ENCODE assay signal across 13 cellular contexts in genomic region chr6:1607236-1607556, GRCh38. TPM values are rescaled to one million over a fixed set of nuclear protein-coding genes. Genes with fewer than 3 reads are reported as not detected.
A peak's percentile ranks its signal among the peaks of the same experiment; 100 is the strongest.
DNase-seq lines count a peak whose midpoint lies in the region; ATAC-seq, FAIRE-seq and TF ChIP-seq lines count a peak whose summit lies in the region.
"Had no signal": no experiment of that assay in that cellular context is flagged by ENCODE, and none has a peak within 500 bp of the region (broad histone marks: within the 10 kb centered on the region; RNA-seq: fewer than 3 reads in every experiment).

No MANE protein-coding gene starts in this region.

- no peak overlapping the region for H4K91ac ChIP-seq in H9 (ENCODE audit: insufficient read length, low read depth, low read length)

- SMC1A ChIA-PET in GM12878 (lab: Charles Lee; ENCODE audit: uncharacterized antibody, unreplicated experiment), result interaction anchor here (0.6 to 2.1 kb wide), 6 partner anchors 11 to 1085 kb away, joined by 3 to 16 read pairs (median 4); no protein-coding TSS in a partner anchor

- no peak overlapping the region for H4K8ac ChIP-seq in H9 (replicated peaks; ENCODE audit: insufficient read length, low read depth, low read length)

- H3K4ac ChIP-seq in H9 (ENCODE audit: low read depth, low read length), result no peak overlapping the region

- RAD21 ChIA-PET in GM12878 (lab: Charles Lee; ENCODE audit: unreplicated experiment), result interaction anchor here (0.8 to 2.3 kb wide), 7 partner anchors 10 to 1028 kb away, joined by 3 to 8 read pairs (median 4); no protein-coding TSS in a partner anchor

- H3K9me3 ChIP-seq in CD4-positive, CD25-positive, alpha-beta regulatory T cell (ENCODE audit: control insufficient read depth in 2 of 2, low read length in 2 of 2), result no peaks in the 10 kb centered on the region
- H3K9me3 ChIP-seq in H9 (ENCODE audit: control insufficient read depth, low read depth, low read length) (no peaks in the 10 kb centered on the region), GM12878 (replicated peaks; ENCODE audit: control insufficient read depth, insufficient read depth, low read length) (no peaks in the 10 kb centered on the region)
- H3K9me3 ChIP-seq in naive thymus-derived CD4-positive, alpha-beta T cell (ENCODE audit: control insufficient read depth in 2 of 3, low read length in 3 of 3), result no peaks in the 10 kb centered on the region
- H3K9me3 ChIP-seq: spleen had no signal

- TF ChIP-seq POLR2A in GM12878 (IDR thresholded peaks at IDR 0.05; ENCODE audit: low read depth, low read length), result no peak

- H3K27me3 Mint-ChIP-seq in CD4-positive, CD25-positive, alpha-beta regulatory T cell, result peaks cover 68% of the 10 kb centered on the region
- H3K27me3 Mint-ChIP-seq in H9 (ENCODE audit: low read depth), result peaks cover 84% of the 10 kb centered on the region
- peaks cover 59 to 70% (median 63%) of the 10 kb centered on the region in 5 donors for H3K27me3 Mint-ChIP-seq in naive thymus-derived CD4-positive, alpha-beta T cell

- TF ChIP-seq RAD21 in GM12878 (IDR thresholded peaks at IDR 0.05; ENCODE audit: insufficient read depth, low read depth, low read length), result no peak

- H3K36me3 Mint-ChIP-seq in CD4-positive, CD25-positive, alpha-beta regulatory T cell, result no peaks in the 10 kb centered on the region
- no peaks in the 10 kb centered on the region for H3K36me3 Mint-ChIP-seq in H9 (ENCODE audit: insufficient read depth in 1 of 3, low read depth in 3 of 3)
- no peaks in the 10 kb centered on the region for H3K36me3 Mint-ChIP-seq in naive thymus-derived CD4-positive, alpha-beta T cell

- POLR2A ChIA-PET in GM12878 (lab: Charles Lee), result no interaction called here
- POLR2A ChIA-PET in naive thymus-derived CD4-positive, alpha-beta T cell (lab: Charles Lee), result interaction anchor here (0.8 kb wide), 1 partner anchor 45 kb away, joined by 3 read pairs; no protein-coding TSS in a partner anchor

- no peak overlapping the region for H3K14ac ChIP-seq in H9 (ENCODE audit: insufficient read depth, low read length)

- H3K4me3 Mint-ChIP-seq in CD4-positive, CD25-positive, alpha-beta regulatory T cell, result peak overlapping the region; percentile 26 to 96 (median 74)
- H3K4me3 Mint-ChIP-seq in H9, result peak overlapping the region; percentile 36 to 73
- H3K4me3 Mint-ChIP-seq in naive thymus-derived CD4-positive, alpha-beta T cell, result peak overlapping the region; percentile 21 to 78 (median 60)

- peaks cover 0 to 7% (median 0%) of the 10 kb centered on the region in 7 donors for H3K9me3 Mint-ChIP-seq in CD4-positive, CD25-positive, alpha-beta regulatory T cell
- H3K9me3 Mint-ChIP-seq in H9, result peaks cover 0 to 4% of the 10 kb centered on the region in 2 experiments; a peak in 2 of 5 replicates
- peaks cover 0 to 4% (median 0%) of the 10 kb centered on the region in 11 donors for H3K9me3 Mint-ChIP-seq in naive thymus-derived CD4-positive, alpha-beta T cell

- no peak overlapping the region for H3K23ac ChIP-seq in H9 (ENCODE audit: insufficient read length, low read depth, low read length)

- in situ Hi-C loops in GM12878 (cut with MboI), result loop anchor here (5.0 kb wide), 1 partner anchor 585 kb away; no protein-coding TSS in a partner anchor
- in situ Hi-C loops in brain microvascular endothelial cell (cut with HindIII; ENCODE audit: low pct_ligation_motif_present, low sequenced_read_pairs), result loop anchor here (25.0 kb wide), 2 partner anchors 505 to 755 kb away; no protein-coding TSS in a partner anchor

- H3K27me3 ChIP-seq in CD4-positive, CD25-positive, alpha-beta regulatory T cell (ENCODE audit: control insufficient read depth, insufficient read depth, low read length), result peaks cover 26% of the 10 kb centered on the region
- H3K27me3 ChIP-seq in H9 (ENCODE audit: insufficient read depth, low read length) (peaks cover 69% of the 10 kb centered on the region), GM12878 (replicated peaks in 1 of 2; ENCODE audit: control insufficient read depth in 2 of 2, insufficient read depth in 2 of 2, low read length in 1 of 2) (peaks cover 28 to 49% of the 10 kb centered on the region in 2 experiments), brain microvascular endothelial cell (replicated peaks) (peaks cover 49% of the 10 kb centered on the region)
- H3K27me3 ChIP-seq in naive thymus-derived CD4-positive, alpha-beta T cell (ENCODE audit: control insufficient read depth in 2 of 2, insufficient read depth in 2 of 2, low read length in 2 of 2), result peaks cover 10 to 23% of the 10 kb centered on the region in 2 donors

- no peak overlapping the region for H3K27ac ChIP-seq in CD4-positive, CD25-positive, alpha-beta regulatory T cell (ENCODE audit: insufficient read depth, low read length, poor library complexity, severe bottlenecking)
- H3K27ac ChIP-seq in H9 (ENCODE audit: insufficient read length, low read depth, low read length) (no peak overlapping the region), GM12878 (ENCODE audit: control insufficient read depth, insufficient read depth) (no peak overlapping the region), brain microvascular endothelial cell (no peak overlapping the region)
- H3K27ac ChIP-seq in naive thymus-derived CD4-positive, alpha-beta T cell (ENCODE audit: low read depth, low read length), result no peak overlapping the region
- H3K27ac ChIP-seq: spleen had no signal

- H3K4me3 ChIP-seq in CD4-positive, CD25-positive, alpha-beta regulatory T cell (ENCODE audit: low read depth, low read length), result no peak overlapping the region
- H3K4me3 ChIP-seq in GM12878 (peak overlapping the region; percentile 10; the same call in 1 of the 2 replicates), brain microvascular endothelial cell (ENCODE audit: low read depth, low read length) (no peak overlapping the region)
- H3K4me3 ChIP-seq in naive thymus-derived CD4-positive, alpha-beta T cell (ENCODE audit: low read length), result no peak overlapping the region

- no TSS peak for BruUV-seq in GM12878 (replicated peaks; lab: Mats Ljungman, UMichigan)

- H2AFZ ChIP-seq in H9 (ENCODE audit: low read length) (no peak overlapping the region), GM12878 (ENCODE audit: control insufficient read depth, low read depth, low read length) (no peak overlapping the region)

- H3K79me1 ChIP-seq in H9 (ENCODE audit: insufficient read depth, low read depth, low read length, poor library complexity, severe bottlenecking), result no peaks in the 10 kb centered on the region

- WGBS in H9 (ENCODE audit: extremely low coverage, insufficient read length, low lambda C conversion rate), result no CpG with 5 or more reads among the region's 8 CpGs
- WGBS in GM12878 (ENCODE audit: insufficient coverage, insufficient replicate concordance, low lambda C conversion rate, missing lambda C conversion rate), result 6% methylated on average over 8 of the region's 8 CpGs

- H3K79me2 ChIP-seq in H9 (ENCODE audit: insufficient read depth, low read length) (no peaks in the 10 kb centered on the region), GM12878 (ENCODE audit: control insufficient read depth, insufficient read depth, low read length) (no peaks in the 10 kb centered on the region)

- H3K23me2 ChIP-seq in H9 (ENCODE audit: insufficient read length, low read depth, low read length, poor library complexity, severe bottlenecking), result peaks cover 27% of the 10 kb centered on the region

- H2BK15ac ChIP-seq in H9 (ENCODE audit: low read depth, low read length), result no peak overlapping the region

- no peak overlapping the region for H3K56ac ChIP-seq in H9 (ENCODE audit: insufficient read length, low read depth, low read length)

- H2BK120ac ChIP-seq in H9 (ENCODE audit: low read depth, low read length, poor library complexity, severe bottlenecking), result no peak overlapping the region

- H4K20me1 ChIP-seq in H9 (ENCODE audit: control insufficient read depth, insufficient read depth, insufficient read length) (no peaks in the 10 kb centered on the region), GM12878 (ENCODE audit: control insufficient read depth, insufficient read depth) (0 out of 2 replicates have a peak, but pooled peaks cover 3% of the 10 kb centered on the region)

- DNase-seq in CD4-positive, CD25-positive, alpha-beta regulatory T cell, result no peak
- DNase-seq in H9 (no peak), GM12878 (ENCODE audit: low read depth, low spot score) (no peak), DMS 273 treated with DMSO at 0.1 percent for 48 hours (lab: John Stamatoyannopoulos, UW) (no peak), pons (ENCODE audit: low spot score) (no peak), NCI-H526 treated with DMSO at 0.1 percent for 48 hours (lab: John Stamatoyannopoulos, UW) (no peak), brain microvascular endothelial cell (no peak)
- DNase-seq in naive thymus-derived CD4-positive, alpha-beta T cell, result no peak
- DNase-seq: amygdala, NCI-H1417 treated with DMSO at 0.1 percent for 48 hours had no signal

- no peaks in the 10 kb centered on the region for H3K36me3 ChIP-seq in CD4-positive, CD25-positive, alpha-beta regulatory T cell (ENCODE audit: control insufficient read depth, insufficient read depth, low read length)
- H3K36me3 ChIP-seq in GM12878 (ENCODE audit: control insufficient read depth in 2 of 2, insufficient read depth in 2 of 2, low read length in 1 of 2) (no peaks in the 10 kb centered on the region), brain microvascular endothelial cell (replicated peaks) (no peaks in the 10 kb centered on the region)
- no peaks in the 10 kb centered on the region for H3K36me3 ChIP-seq in naive thymus-derived CD4-positive, alpha-beta T cell (ENCODE audit: control insufficient read depth in 2 of 3, insufficient read depth in 3 of 3, low read length in 3 of 3)
- H3K36me3 ChIP-seq: spleen had no signal

- no peak overlapping the region for H2BK12ac ChIP-seq in H9 (ENCODE audit: insufficient read length, low read depth, low read length)

- ATAC-seq in CD4-positive, CD25-positive, alpha-beta regulatory T cell (ENCODE audit: low read depth in 2 of 2), result no peak
- no peak for ATAC-seq in GM12878
- ATAC-seq in naive thymus-derived CD4-positive, alpha-beta T cell, result no peak
- ATAC-seq: HCT116 had no signal

- H3K9ac ChIP-seq in H9 (ENCODE audit: extremely low read depth, insufficient read length, low read length) (no peak overlapping the region), GM12878 (ENCODE audit: control insufficient read depth, insufficient read depth, low read length) (no peak overlapping the region)

- TF ChIP-seq CTCF in H9 (conservative IDR thresholded peaks at IDR 0.05) (no peak), GM12878 (IDR thresholded peaks at IDR 0.05 in 2 of 3, conservative IDR thresholded peaks at IDR 0.05 in 1 of 3; ENCODE audit: control insufficient read depth in 2 of 3, extremely low read depth in 1 of 3, insufficient read depth in 1 of 3, low read depth in 3 of 3, low read length in 3 of 3) (no peak), brain microvascular endothelial cell (IDR thresholded peaks at IDR 0.05; ENCODE audit: low read depth, low read length, missing control alignments) (no peak)

- H3K4me2 ChIP-seq in H9 (ENCODE audit: insufficient read depth, insufficient read length, low read length) (peak overlapping the region; percentile 44), GM12878 (ENCODE audit: control insufficient read depth, insufficient read depth) (peak overlapping the region; percentile 60; the same call in 1 of the 2 replicates)

- CTCF ChIA-PET in GM12878 (lab: Yijun Ruan, JAX), result interaction anchor here (0.7 to 3.4 kb wide), 9 partner anchors 10 to 744 kb away, joined by 3 to 25 read pairs (median 5); no protein-coding TSS in a partner anchor
- CTCF ChIA-PET in naive thymus-derived CD4-positive, alpha-beta T cell (lab: Charles Lee), result interaction anchor here (0.6 to 4.1 kb wide), 8 partner anchors 10 to 1157 kb away, joined by 3 to 14 read pairs (median 6); no protein-coding TSS in a partner anchor

- TF ChIP-seq EP300 in GM12878 (IDR thresholded peaks at IDR 0.05; ENCODE audit: borderline replicate concordance in 1 of 2, control insufficient read depth in 1 of 2, low read depth in 2 of 2, low read length in 2 of 2), result no peak

- intact Hi-C loops in GM12878 (cut with micrococcal nuclease; ENCODE audit: unreplicated experiment), result loop anchor here (10.0 kb wide), 1 partner anchor 168 kb away; no protein-coding TSS in a partner anchor
- intact Hi-C loops in naive thymus-derived CD4-positive, alpha-beta T cell (cut with micrococcal nuclease), result loop anchor here (2.0 to 10.0 kb wide), 3 partner anchors 226 to 1458 kb away; partner anchors contain the start of genes GMDS (in 1 of the 2) and RIPK1 (in 1 of the 2)

- H3T11ph ChIP-seq in H9 (ENCODE audit: low read length), result no peak overlapping the region

- H4K5ac ChIP-seq in H9 (ENCODE audit: insufficient read length, low read depth, low read length), result no peak overlapping the region

- H3K4me1 Mint-ChIP-seq in CD4-positive, CD25-positive, alpha-beta regulatory T cell, result peaks cover 18 to 48% (median 33%) of the 10 kb centered on the region in 4 donors
- peaks cover 38 to 44% of the 10 kb centered on the region in 2 experiments for H3K4me1 Mint-ChIP-seq in H9
- H3K4me1 Mint-ChIP-seq in naive thymus-derived CD4-positive, alpha-beta T cell, result peaks cover 29 to 49% (median 45%) of the 10 kb centered on the region in 7 donors

- H2BK20ac ChIP-seq in H9 (ENCODE audit: low read depth, low read length, poor library complexity, severe bottlenecking), result no peak overlapping the region

- no peak for FAIRE-seq in GM12878 (lab: Jason Lieb, UNC)
- FAIRE-seq: RCC 7860 had no signal

- H3K4me1 ChIP-seq in CD4-positive, CD25-positive, alpha-beta regulatory T cell (ENCODE audit: control insufficient read depth, insufficient read depth, low read length, poor library complexity, severe bottlenecking), result peaks cover 66% of the 10 kb centered on the region
- H3K4me1 ChIP-seq in H9 (ENCODE audit: insufficient read depth, low read length), result no peaks in the 10 kb centered on the region; the same call in 1 of the 2 replicates
- peaks cover 10% of the 10 kb centered on the region for H3K4me1 ChIP-seq in GM12878 (ENCODE audit: control insufficient read depth, insufficient read depth, low read length)
- H3K4me1 ChIP-seq in naive thymus-derived CD4-positive, alpha-beta T cell (ENCODE audit: control insufficient read depth in 2 of 2, insufficient read depth in 2 of 2, low read length in 2 of 2), result peaks cover 17 to 35% of the 10 kb centered on the region in 2 donors

- no peak overlapping the region for H3K27ac Mint-ChIP-seq in CD4-positive, CD25-positive, alpha-beta regulatory T cell
- no peak overlapping the region for H3K27ac Mint-ChIP-seq in H9
- H3K27ac Mint-ChIP-seq in naive thymus-derived CD4-positive, alpha-beta T cell, result peak overlapping the region in 2 of 9 donors; percentile 48 to 71

- no peak overlapping the region for H2BK5ac ChIP-seq in H9 (ENCODE audit: insufficient read length, low read length)

- H3K18ac ChIP-seq in H9 (ENCODE audit: insufficient read length, low read depth, low read length), result no peak overlapping the region

- H2AK5ac ChIP-seq in H9 (ENCODE audit: insufficient read length, low read length), result no peak overlapping the region

RNA-seq across cellular contexts. Expression of gene FOXC1, which starts 2.5 kb away (rescaled TPM):
- not detected for total RNA-seq in CD4-positive, CD25-positive, alpha-beta regulatory T cell
- not detected for polyA plus RNA-seq in CD4-positive, CD25-positive, alpha-beta regulatory T cell
- total RNA-seq in H9 (2021) (0.04 TPM in 1 of 2 replicates, not detected in the other), GM12878 (2014; rRNA removed) (0.38 and 0.51 TPM in 2 replicates), GM12878 (2014; rRNA removed; fragmentation: Illumina TruSeq; extraction: Trizol) (0.37 and 0.45 TPM in 2 replicates), GM12878 (2021) (1.5 and 1.7 TPM in 2 replicates)
- not detected in 2 replicates for total RNA-seq in GM12878 (2013; cell fraction: nucleolus; rRNA removed)
- 0.26 TPM for polyA plus RNA-seq in GM12878 (2011; ENCODE audit: low read depth)
- polyA plus RNA-seq in GM12878 (2011; rRNA removed) (0.17 and 0.26 TPM in 2 replicates), GM12878 (2014; fragmentation: Illumina TruSeq; extraction: Trizol) (0.81 and 0.97 TPM in 2 replicates), GM12878 (2014; fragmentation: Nextera tagmentation; extraction: Ambion mirVana) (under 1 TPM; 0.13 to 0.26 TPM), GM12878 (2014; rRNA removed) (0.60 and 0.94 TPM in 2 replicates), GM12878 (2016; fragmentation: Nextera tagmentation; extraction: Ambion mirVana) (not detected)
- 0.07 and 0.17 TPM in 2 replicates for polyA plus RNA-seq in GM12878 (2011; cell fraction: cytosol; rRNA removed)
- polyA plus RNA-seq in GM12878 (2011; cell fraction: nucleus; rRNA removed), result 0.19 and 0.31 TPM in 2 replicates
- 0.24 and 0.38 TPM in 2 replicates for polyA plus RNA-seq in GM12878 (2012)
- polyA minus RNA-seq in GM12878 (2011; rRNA and poly(A)+ RNA removed), result 0.15 TPM in 1 of 2 replicates, not detected in the other
- polyA minus RNA-seq in GM12878 (2011; cell fraction: cytosol; rRNA and poly(A)+ RNA removed), result 0.53 and 0.83 TPM in 2 replicates
- 0.12 and 0.57 TPM in 2 replicates for polyA minus RNA-seq in GM12878 (2011; cell fraction: nucleus; rRNA and poly(A)+ RNA removed)
- not detected for total RNA-seq in naive thymus-derived CD4-positive, alpha-beta T cell
- polyA plus RNA-seq in naive thymus-derived CD4-positive, alpha-beta T cell, result not detected
